In the genomic region with DNA sequence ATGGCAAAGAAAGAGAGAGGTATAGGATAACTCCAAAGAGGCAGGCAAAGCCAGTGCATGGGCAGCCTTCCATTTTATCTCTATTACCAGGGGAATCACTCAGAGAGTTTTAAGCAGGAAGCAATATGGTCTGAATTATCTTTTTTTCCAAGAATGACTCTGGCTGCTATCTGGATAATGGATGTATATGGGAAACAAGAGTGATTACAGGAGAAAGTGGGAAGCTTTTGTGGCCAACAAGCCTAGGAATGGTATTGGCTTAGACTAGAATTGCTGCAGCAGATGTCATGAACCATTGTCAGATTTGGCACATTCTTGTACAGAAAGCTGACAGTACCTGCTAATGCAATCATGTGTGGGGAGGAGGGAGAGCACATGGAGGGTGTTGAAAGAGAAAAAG, we compare ENCODE assay signal across 20 cellular contexts.
A peak's percentile ranks its signal among the peaks of the same experiment; 100 is the strongest.
DNase-seq lines count a peak whose midpoint lies in the region; ATAC-seq, FAIRE-seq and TF ChIP-seq lines count a peak whose summit lies in the region.
"Had no signal": no experiment of that assay in that cellular context is flagged by ENCODE, and none has a peak within 500 bp of the region (broad histone marks: within the 10 kb centered on the region; RNA-seq: fewer than 3 reads in every experiment).

No MANE protein-coding gene starts in this region.

- H3K4me3 Mint-ChIP-seq in stimulated activated naive B cell treated with anti-CD40 and anti-IgM and Interleukin-4, amounts not matched to agents 10 μg/mL and 1 μg/mL and 100 μg/mL, for 72 hours: no peak overlapping the region
- H3K4me3 Mint-ChIP-seq: CD4-positive, alpha-beta T cell had no signal

- no peaks in the 10 kb centered on the region for H3K36me3 Mint-ChIP-seq in stimulated activated naive B cell treated with anti-CD40 and anti-IgM and Interleukin-4, amounts not matched to agents 10 μg/mL and 1 μg/mL and 100 μg/mL, for 72 hours

- no peak overlapping the region for H3K4me3 ChIP-seq in fibroblast of pulmonary artery (replicated peaks; ENCODE audit: low read depth, low read length)
- H3K4me3 ChIP-seq: SJCRH30 had no signal

- no peak overlapping the region for H3K27ac Mint-ChIP-seq in stimulated activated naive B cell treated with anti-CD40 and anti-IgM and Interleukin-4, amounts not matched to agents 10 μg/mL and 1 μg/mL and 100 μg/mL, for 72 hours
- H3K27ac Mint-ChIP-seq: CD4-positive, alpha-beta T cell had no signal

- DNase-seq in EH (ENCODE audit: low read depth) (peak; percentile 9), GM03348 (ENCODE audit: low spot score) (peak; percentile 12), fibroblast of pulmonary artery (ENCODE audit: low read depth) (peak; percentile 26), GM12891 (ENCODE audit: insufficient read length, low spot score) (no peak), erythroblast (lab: John Stamatoyannopoulos, UW) (no peak)
- DNase-seq in stimulated activated naive B cell treated with anti-CD40 and anti-IgM and Interleukin-4, amounts not matched to agents 10 μg/mL and 1 μg/mL and 100 μg/mL, for 72 hours: no peak
- DNase-seq: CD4-positive, alpha-beta T cell; COR-L47; DMS79 treated with DMSO at 0.1 percent for 48 hours; NCI-H1092 treated with DMSO at 0.1 percent for 48 hours; NCI-H1436 treated with DMSO at 0.1 percent for 48 hours; NCI-H1930; NCI-H345; NCI-H524 treated with DMSO at 0.1 percent for 48 hours; OCI-M1; SJCRH30 had no signal

- H3K4me1 Mint-ChIP-seq in stimulated activated naive B cell treated with anti-CD40 and anti-IgM and Interleukin-4, amounts not matched to agents 10 μg/mL and 1 μg/mL and 100 μg/mL, for 72 hours: no peaks in the 10 kb centered on the region

- TF ChIP-seq POLR2A in GM12891 (IDR thresholded peaks at IDR 0.05; ENCODE audit: low read depth, low read length) (no peak), erythroblast (IDR thresholded peaks at IDR 0.05; ENCODE audit: low read length) (no peak)

- no peak for TF ChIP-seq CTCF in fibroblast of pulmonary artery (IDR thresholded peaks at IDR 0.05; ENCODE audit: low read length, missing control alignments)

- H3K27me3 Mint-ChIP-seq in stimulated activated naive B cell treated with anti-CD40 and anti-IgM and Interleukin-4, amounts not matched to agents 10 μg/mL and 1 μg/mL and 100 μg/mL, for 72 hours: no peaks in the 10 kb centered on the region

- FAIRE-seq in GM12891 (lab: Jason Lieb, UNC): no peak
- FAIRE-seq: G401.6, H54, RCC 7860 had no signal

- no peak for ATAC-seq in SK-N-SH treated with all-trans-retinoic acid at 6 μM for 48 hours
- no peak for ATAC-seq in stimulated activated naive B cell treated with anti-CD40 and anti-IgM and Interleukin-4, amounts not matched to agents 10 μg/mL and 1 μg/mL and 100 μg/mL, for 72 hours (replicated peaks)

- H3K9me3 Mint-ChIP-seq in stimulated activated naive B cell treated with anti-CD40 and anti-IgM and Interleukin-4, amounts not matched to agents 10 μg/mL and 1 μg/mL and 100 μg/mL, for 72 hours: peaks cover 0 to 6% of the 10 kb centered on the region in 2 donors
- H3K9me3 Mint-ChIP-seq: CD4-positive, alpha-beta T cell had no signal

TF ChIP-seq in SK-N-SH treated with all-trans-retinoic acid at 6 μM for 48 hours, 23 proteins besides CTCF, POLR2A, EP300 and RAD21 (continues in another document):
- TF ChIP-seq ZNF70 (CRISPR knock-in tag; IDR thresholded peaks at IDR 0.05): peak; percentile 80
- TF ChIP-seq, protein P1, sequence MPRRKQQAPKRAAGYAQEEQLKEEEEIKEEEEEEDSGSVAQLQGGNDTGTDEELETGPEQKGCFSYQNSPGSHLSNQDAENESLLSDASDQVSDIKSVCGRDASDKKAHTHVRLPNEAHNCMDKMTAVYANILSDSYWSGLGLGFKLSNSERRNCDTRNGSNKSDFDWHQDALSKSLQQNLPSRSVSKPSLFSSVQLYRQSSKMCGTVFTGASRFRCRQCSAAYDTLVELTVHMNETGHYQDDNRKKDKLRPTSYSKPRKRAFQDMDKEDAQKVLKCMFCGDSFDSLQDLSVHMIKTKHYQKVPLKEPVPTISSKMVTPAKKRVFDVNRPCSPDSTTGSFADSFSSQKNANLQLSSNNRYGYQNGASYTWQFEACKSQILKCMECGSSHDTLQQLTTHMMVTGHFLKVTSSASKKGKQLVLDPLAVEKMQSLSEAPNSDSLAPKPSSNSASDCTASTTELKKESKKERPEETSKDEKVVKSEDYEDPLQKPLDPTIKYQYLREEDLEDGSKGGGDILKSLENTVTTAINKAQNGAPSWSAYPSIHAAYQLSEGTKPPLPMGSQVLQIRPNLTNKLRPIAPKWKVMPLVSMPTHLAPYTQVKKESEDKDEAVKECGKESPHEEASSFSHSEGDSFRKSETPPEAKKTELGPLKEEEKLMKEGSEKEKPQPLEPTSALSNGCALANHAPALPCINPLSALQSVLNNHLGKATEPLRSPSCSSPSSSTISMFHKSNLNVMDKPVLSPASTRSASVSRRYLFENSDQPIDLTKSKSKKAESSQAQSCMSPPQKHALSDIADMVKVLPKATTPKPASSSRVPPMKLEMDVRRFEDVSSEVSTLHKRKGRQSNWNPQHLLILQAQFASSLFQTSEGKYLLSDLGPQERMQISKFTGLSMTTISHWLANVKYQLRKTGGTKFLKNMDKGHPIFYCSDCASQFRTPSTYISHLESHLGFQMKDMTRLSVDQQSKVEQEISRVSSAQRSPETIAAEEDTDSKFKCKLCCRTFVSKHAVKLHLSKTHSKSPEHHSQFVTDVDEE (CRISPR knock-in tag; IDR thresholded peaks at IDR 0.05): peak; percentile 61; the same call in 1 of the 2 replicates
- TF ChIP-seq, protein P2, sequence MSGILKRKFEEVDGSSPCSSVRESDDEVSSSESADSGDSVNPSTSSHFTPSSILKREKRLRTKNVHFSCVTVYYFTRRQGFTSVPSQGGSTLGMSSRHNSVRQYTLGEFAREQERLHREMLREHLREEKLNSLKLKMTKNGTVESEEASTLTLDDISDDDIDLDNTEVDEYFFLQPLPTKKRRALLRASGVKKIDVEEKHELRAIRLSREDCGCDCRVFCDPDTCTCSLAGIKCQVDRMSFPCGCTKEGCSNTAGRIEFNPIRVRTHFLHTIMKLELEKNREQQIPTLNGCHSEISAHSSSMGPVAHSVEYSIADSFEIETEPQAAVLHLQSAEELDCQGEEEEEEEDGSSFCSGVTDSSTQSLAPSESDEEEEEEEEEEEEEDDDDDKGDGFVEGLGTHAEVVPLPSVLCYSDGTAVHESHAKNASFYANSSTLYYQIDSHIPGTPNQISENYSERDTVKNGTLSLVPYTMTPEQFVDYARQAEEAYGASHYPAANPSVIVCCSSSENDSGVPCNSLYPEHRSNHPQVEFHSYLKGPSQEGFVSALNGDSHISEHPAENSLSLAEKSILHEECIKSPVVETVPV (CRISPR knock-in tag; IDR thresholded peaks at IDR 0.05): no peak
- TF ChIP-seq ZFP30 (CRISPR knock-in tag; IDR thresholded peaks at IDR 0.05): no peak
- no peak for TF ChIP-seq SNAI2 (CRISPR knock-in tag; IDR thresholded peaks at IDR 0.05)
- TF ChIP-seq ISL1 (CRISPR knock-in tag; IDR thresholded peaks at IDR 0.05): peak; percentile 69

TF ChIP-seq in GM12891, 5 proteins besides CTCF, POLR2A, EP300 and RAD21:
- no peak for TF ChIP-seq POLR2AphosphoS5 (IDR thresholded peaks at IDR 0.05; ENCODE audit: low read depth, low read length)
- TF ChIP-seq TAF1 (IDR thresholded peaks at IDR 0.05; ENCODE audit: low read depth, low read length): no peak
- no peak for TF ChIP-seq SPI1 (IDR thresholded peaks at IDR 0.05; ENCODE audit: low read depth, low read length)

Comparison
In these comparisons a context has a peak if more than half of its experiments do, and no peak if none do; other contexts are left out.
1. DNase-seq: peak in EH (single experiment), GM03348 (single experiment) and fibroblast of pulmonary artery (single experiment); none in GM12891 (single experiment), erythroblast (0 of 2) and stimulated activated naive B cell treated with anti-CD40 and anti-IgM and Interleukin-4, amounts not matched to agents 10 μg/mL and 1 μg/mL and 100 μg/mL, for 72 hours (single experiment).